In genomic region chr11:33801821-33802413, GRCh38 we compare ENCODE assay signal across 9 cellular contexts. TPM values are rescaled to one million over a fixed set of nuclear protein-coding genes. Genes with fewer than 3 reads are reported as not detected.
DNase-seq lines count a peak whose midpoint lies in the region; ATAC-seq and TF ChIP-seq lines count a peak whose summit lies in the region.
"Had no signal": no experiment of that assay in that cellular context is flagged by ENCODE, and none has a peak within 500 bp of the region (broad histone marks: within the 10 kb centered on the region; RNA-seq: fewer than 3 reads in every experiment).

No MANE protein-coding gene starts in this region.

- H3K36me3 Mint-ChIP-seq in progenitor cell of endocrine pancreas (ENCODE audit: insufficient read depth): no peaks in the 10 kb centered on the region

- H3K4me3 ChIP-seq in foreskin fibroblast (ENCODE audit: low read depth in 1 of 2, low read length in 2 of 2) (peak overlapping the region; percentile 32 to 40), Karpas-422 (ENCODE audit: low read length) (no peak overlapping the region)

- H2AFZ ChIP-seq in Karpas-422 (ENCODE audit: low read length): no peak overlapping the region

- H3K27ac ChIP-seq in Karpas-422 (ENCODE audit: low read length): no peak overlapping the region

- ATAC-seq in GM18907 (IDR thresholded peaks at IDR 0.05; ENCODE audit: unreplicated experiment) (peak; percentile 79), HG02610 (IDR thresholded peaks at IDR 0.05; ENCODE audit: unreplicated experiment) (no peak)

- H3K36me3 ChIP-seq in Karpas-422 (ENCODE audit: insufficient read depth, low read length): no peaks in the 10 kb centered on the region

- H3K4me1 Mint-ChIP-seq in progenitor cell of endocrine pancreas (ENCODE audit: low read depth): peaks cover 12% of the 10 kb centered on the region

- peaks cover 58% of the 10 kb centered on the region for H3K27me3 Mint-ChIP-seq in progenitor cell of endocrine pancreas

- H3K9ac ChIP-seq in Karpas-422 (ENCODE audit: low read length): no peak overlapping the region

- no peaks in the 10 kb centered on the region for H3K27me3 ChIP-seq in Karpas-422 (ENCODE audit: low read length)

- no peak overlapping the region for H3K4me2 ChIP-seq in Karpas-422 (ENCODE audit: low read depth, low read length, poor library complexity, severe bottlenecking)

- H3K4me3 Mint-ChIP-seq in progenitor cell of endocrine pancreas (ENCODE audit: low read depth): peak overlapping the region; percentile 63

- H3K9me3 ChIP-seq in Karpas-422 (ENCODE audit: low read length): no peaks in the 10 kb centered on the region

- DNase-seq in NCI-H345 (lab: John Stamatoyannopoulos, UW) (peak; percentile 43), foreskin fibroblast (peak in 1 of 2 donors; percentile 16), progenitor cell of endocrine pancreas (ENCODE audit: low spot score, unreplicated experiment) (no peak), GDM1 (lab: John Stamatoyannopoulos, UW) (no peak), NCI-H187 treated with DMSO at 0.1 percent for 48 hours (lab: John Stamatoyannopoulos, UW) (no peak), Karpas-422 (no peak)
- DNase-seq: activated effector memory CD4-positive, alpha-beta T cell treated with anti-CD3 and anti-CD28 coated beads, Interleukin-2, amount 50 U/mL, for 16 hours had no signal

- peak overlapping the region; percentile 9 for H3K27ac Mint-ChIP-seq in progenitor cell of endocrine pancreas

- no peak for TF ChIP-seq CTCF in foreskin fibroblast (IDR thresholded peaks at IDR 0.05; ENCODE audit: low read depth, low read length)
- no peak for TF ChIP-seq CTCF in progenitor cell of endocrine pancreas (IDR thresholded peaks at IDR 0.05; ENCODE audit: unreplicated experiment)

- H3K79me2 ChIP-seq in Karpas-422 (ENCODE audit: low read length): no peaks in the 10 kb centered on the region

- H3K9me3 Mint-ChIP-seq in progenitor cell of endocrine pancreas (ENCODE audit: low read depth): no peaks in the 10 kb centered on the region

- H4K20me1 ChIP-seq in Karpas-422 (ENCODE audit: insufficient read depth, low read depth, low read length): no peaks in the 10 kb centered on the region

- H3K9me2 ChIP-seq in Karpas-422 (replicated peaks; ENCODE audit: insufficient read depth, low read length): no peaks in the 10 kb centered on the region

- H3K4me1 ChIP-seq in Karpas-422 (ENCODE audit: low read length): no peaks in the 10 kb centered on the region

RNA-seq across cellular contexts. Expression of gene FBXO3, which starts 27.6 kb away (rescaled TPM):
- total RNA-seq in progenitor cell of endocrine pancreas: 31.9 and 37.2 TPM in 2 replicates
- 12.9 and 42.0 TPM in 2 replicates for total RNA-seq in Karpas-422 (2014; rRNA removed; shearing (Covaris generic); ENCODE audit: low replicate concordance)
